ENCODE assay signal across 12 cellular contexts in the genomic region with DNA sequence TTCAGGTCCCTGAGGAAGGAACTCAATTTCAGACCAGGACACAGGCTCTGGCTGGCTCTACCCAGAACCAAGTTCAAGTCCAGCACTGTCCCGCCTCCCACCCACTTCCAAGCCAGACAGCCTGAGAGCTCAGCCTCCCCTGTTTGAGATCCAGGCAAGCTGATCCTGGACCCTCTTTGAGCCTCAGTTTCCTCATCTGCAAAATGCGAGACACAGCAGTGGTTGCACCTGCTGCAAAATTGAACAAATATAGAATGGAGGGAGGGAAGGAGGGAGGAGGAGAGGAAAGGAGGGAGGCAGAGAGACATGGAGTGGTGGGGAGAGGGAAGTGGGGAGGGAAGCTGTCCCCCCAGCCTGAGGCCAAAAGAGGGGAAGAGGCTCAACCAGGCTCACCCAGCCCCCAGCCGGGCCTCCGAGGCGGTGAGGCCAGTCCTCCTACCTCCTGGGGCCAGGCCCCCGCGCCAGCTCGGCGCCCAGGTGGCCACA. TPM values are rescaled to one million over a fixed set of nuclear protein-coding genes. Genes with fewer than 3 reads are reported as not detected.
DNase-seq lines count a peak whose midpoint lies in the region; ATAC-seq and TF ChIP-seq lines count a peak whose summit lies in the region.
"Had no signal": no experiment of that assay in that cellular context is flagged by ENCODE, and none has a peak within 500 bp of the region (broad histone marks: within the 10 kb centered on the region; RNA-seq: fewer than 3 reads in every experiment).

No MANE protein-coding gene starts in this region.

- H3K4me2 ChIP-seq in H9 (ENCODE audit: insufficient read depth, insufficient read length, low read length) = peak overlapping the region; percentile 32

- WGBS in H9 (ENCODE audit: extremely low coverage, insufficient read length, low lambda C conversion rate) = no CpG with 5 or more reads among the region's 9 CpGs

- H3K9me3 Mint-ChIP-seq in H9 = no peaks in the 10 kb centered on the region
- no peaks in the 10 kb centered on the region for H3K9me3 Mint-ChIP-seq in central memory CD8-positive, alpha-beta T cell
- no peaks in the 10 kb centered on the region for H3K9me3 Mint-ChIP-seq in naive thymus-derived CD8-positive, alpha-beta T cell

- H2BK12ac ChIP-seq in H9 (ENCODE audit: insufficient read length, low read depth, low read length) = no peak overlapping the region

- no peak overlapping the region for H3K27ac Mint-ChIP-seq in H9
- H3K27ac Mint-ChIP-seq in central memory CD8-positive, alpha-beta T cell (ENCODE audit: low read depth) = no peak overlapping the region
- peak overlapping the region in 1 of 10 donors; percentile 32 for H3K27ac Mint-ChIP-seq in naive thymus-derived CD8-positive, alpha-beta T cell

- CTCF ChIA-PET in A673 (lab: Charles Lee) = interaction anchor here (1.0 kb wide), 1 partner anchor 1005 kb away, joined by 3 read pairs; no protein-coding TSS in a partner anchor

- H2BK120ac ChIP-seq in H9 (ENCODE audit: low read depth, low read length, poor library complexity, severe bottlenecking) = no peak overlapping the region

- H3K4me1 ChIP-seq in A673 (ENCODE audit: insufficient read depth, low read length, poor library complexity, severe bottlenecking) = peaks cover 5% of the 10 kb centered on the region
- H3K4me1 ChIP-seq in H9 (ENCODE audit: insufficient read depth, low read length) = no peaks in the 10 kb centered on the region

- H3K79me2 ChIP-seq in H9 (ENCODE audit: insufficient read depth, low read length) = no peaks in the 10 kb centered on the region

- H2AFZ ChIP-seq in H9 (ENCODE audit: low read length) = no peak overlapping the region

- no peaks in the 10 kb centered on the region for H3K36me3 Mint-ChIP-seq in H9 (ENCODE audit: insufficient read depth in 1 of 3, low read depth in 3 of 3)
- H3K36me3 Mint-ChIP-seq in central memory CD8-positive, alpha-beta T cell (ENCODE audit: insufficient read depth) = peaks cover 3% of the 10 kb centered on the region
- no peaks in the 10 kb centered on the region for H3K36me3 Mint-ChIP-seq in naive thymus-derived CD8-positive, alpha-beta T cell

- no peak overlapping the region for H4K5ac ChIP-seq in H9 (ENCODE audit: insufficient read length, low read depth, low read length)

- no peak overlapping the region for H3K4ac ChIP-seq in H9 (ENCODE audit: low read depth, low read length)

- H4K91ac ChIP-seq in H9 (ENCODE audit: insufficient read length, low read depth, low read length) = no peak overlapping the region

- H3K56ac ChIP-seq in H9 (ENCODE audit: insufficient read length, low read depth, low read length) = no peak overlapping the region

- H3K14ac ChIP-seq in H9 (ENCODE audit: insufficient read depth, low read length) = no peak overlapping the region

- H3K9ac ChIP-seq in H9 (ENCODE audit: extremely low read depth, insufficient read length, low read length) = no peak overlapping the region

- TF ChIP-seq CTCF in A673 (conservative IDR thresholded peaks at IDR 0.05; ENCODE audit: low read depth, low read length) = no peak
- no peak for TF ChIP-seq CTCF in H9 (conservative IDR thresholded peaks at IDR 0.05)

- no peaks in the 10 kb centered on the region for H3K79me1 ChIP-seq in H9 (ENCODE audit: insufficient read depth, low read depth, low read length, poor library complexity, severe bottlenecking)

- H3K9me3 ChIP-seq in A673 (ENCODE audit: low read depth, low read length, poor library complexity, severe bottlenecking) = no peaks in the 10 kb centered on the region
- H3K9me3 ChIP-seq in H9 (ENCODE audit: control insufficient read depth, low read depth, low read length) = no peaks in the 10 kb centered on the region

- no peak overlapping the region for H3K27ac ChIP-seq in A673 (ENCODE audit: low read depth, low read length, poor library complexity, severe bottlenecking)
- no peak overlapping the region for H3K27ac ChIP-seq in H9 (ENCODE audit: insufficient read length, low read depth, low read length)
- H3K27ac ChIP-seq: WERI-Rb-1 had no signal

- no peak overlapping the region for H3T11ph ChIP-seq in H9 (ENCODE audit: low read length)

- BruUV-seq in A673 (replicated peaks; lab: Mats Ljungman, UMichigan) = no TSS peak

- peaks cover 2 to 5% of the 10 kb centered on the region in 2 experiments; a peak in 1 of 4 replicates for H3K4me1 Mint-ChIP-seq in H9
- H3K4me1 Mint-ChIP-seq in central memory CD8-positive, alpha-beta T cell = no peaks in the 10 kb centered on the region
- H3K4me1 Mint-ChIP-seq in naive thymus-derived CD8-positive, alpha-beta T cell = peaks cover 0 to 18% (median 8%) of the 10 kb centered on the region in 4 donors

- peaks cover 30% of the 10 kb centered on the region for H3K27me3 Mint-ChIP-seq in H9 (ENCODE audit: low read depth)
- H3K27me3 Mint-ChIP-seq in central memory CD8-positive, alpha-beta T cell = peaks cover 10% of the 10 kb centered on the region
- peaks cover 4 to 19% (median 8%) of the 10 kb centered on the region in 5 donors for H3K27me3 Mint-ChIP-seq in naive thymus-derived CD8-positive, alpha-beta T cell

- no peak overlapping the region for H2BK5ac ChIP-seq in H9 (ENCODE audit: insufficient read length, low read length)

- no peak overlapping the region for H3K23ac ChIP-seq in H9 (ENCODE audit: insufficient read length, low read depth, low read length)

- H2AK5ac ChIP-seq in H9 (ENCODE audit: insufficient read length, low read length) = no peak overlapping the region

- ATAC-seq in central memory CD8-positive, alpha-beta T cell (replicated peaks; ENCODE audit: extremely low read depth, poor library complexity, severe bottlenecking) = no peak
- ATAC-seq in naive thymus-derived CD8-positive, alpha-beta T cell = no peak
- ATAC-seq in GM19351 (IDR thresholded peaks at IDR 0.05; ENCODE audit: unreplicated experiment) = no peak
- ATAC-seq in HG03378 (IDR thresholded peaks at IDR 0.05; ENCODE audit: unreplicated experiment) = no peak

- peaks cover 18% of the 10 kb centered on the region for H3K27me3 ChIP-seq in A673 (replicated peaks; ENCODE audit: insufficient read depth, low read depth, low read length, poor library complexity)
- H3K27me3 ChIP-seq in H9 (ENCODE audit: insufficient read depth, low read length) = peaks cover 3% of the 10 kb centered on the region; the same call in 1 of the 2 replicates

- H3K18ac ChIP-seq in H9 (ENCODE audit: insufficient read length, low read depth, low read length) = no peak overlapping the region

- intact Hi-C loops in A673 (cut with micrococcal nuclease; ENCODE audit: unreplicated experiment) = no loop called here

- H3K23me2 ChIP-seq in H9 (ENCODE audit: insufficient read length, low read depth, low read length, poor library complexity, severe bottlenecking) = no peaks in the 10 kb centered on the region

- no peak overlapping the region for H4K8ac ChIP-seq in H9 (replicated peaks; ENCODE audit: insufficient read length, low read depth, low read length)

- no peak overlapping the region for H2BK20ac ChIP-seq in H9 (ENCODE audit: low read depth, low read length, poor library complexity, severe bottlenecking)

- H2BK15ac ChIP-seq in H9 (ENCODE audit: low read depth, low read length) = no peak overlapping the region

- no peaks in the 10 kb centered on the region for H4K20me1 ChIP-seq in H9 (ENCODE audit: control insufficient read depth, insufficient read depth, insufficient read length)

- H3K4me3 ChIP-seq in A673 (ENCODE audit: low read depth, low read length, poor library complexity, severe bottlenecking) = peak overlapping the region; percentile 50

- H3K36me3 ChIP-seq in A673 (ENCODE audit: insufficient read depth, low read length, poor library complexity, severe bottlenecking) = no peaks in the 10 kb centered on the region
- H3K36me3 ChIP-seq: MG63, WERI-Rb-1 had no signal

- POLR2A ChIA-PET in A673 (lab: Charles Lee; ENCODE audit: low non-redundant PET) = no interaction called here
- POLR2A ChIA-PET in naive thymus-derived CD8-positive, alpha-beta T cell (lab: Charles Lee) = no interaction called here

- no peak for DNase-seq in A673 (ENCODE audit: low spot score)
- DNase-seq in H9 = no peak
- DNase-seq in central memory CD8-positive, alpha-beta T cell (ENCODE audit: low spot score in 2 of 2) = no peak
- DNase-seq in naive thymus-derived CD8-positive, alpha-beta T cell = no peak
- no peak for DNase-seq in NCI-H1417 (lab: John Stamatoyannopoulos, UW)
- no peak for DNase-seq in DMS53 treated with DMSO at 0.1 percent for 48 hours (lab: John Stamatoyannopoulos, UW; ENCODE audit: unreplicated experiment)
- DNase-seq: stimulated activated naive CD4-positive, alpha-beta T cell treated with Interleukin-2 at 50 U/mL for 16 hours; WERI-Rb-1 had no signal

- H3K4me3 Mint-ChIP-seq in H9 = peak overlapping the region; percentile 54 to 79
- H3K4me3 Mint-ChIP-seq in central memory CD8-positive, alpha-beta T cell = peak overlapping the region; percentile 22
- H3K4me3 Mint-ChIP-seq in naive thymus-derived CD8-positive, alpha-beta T cell = peak overlapping the region in 9 of 10 donors; percentile 40 to 70 (median 56)

RNA-seq across cellular contexts. Expression of a gene that starts 0.7 kb away (rescaled TPM):
- total RNA-seq in A673 (2021) = 0.31 TPM in 1 of 2 replicates, not detected in the other
- total RNA-seq in H9 (2021) = 1.4 TPM in 2 replicates
- total RNA-seq in naive thymus-derived CD8-positive, alpha-beta T cell = not detected
- under 1 TPM in 1 of 3 donors, not detected in 2; 0.13 TPM for polyA plus RNA-seq in naive thymus-derived CD8-positive, alpha-beta T cell

RNA-seq across cellular contexts. Expression of a gene that starts 13.0 kb away (rescaled TPM):
- total RNA-seq in A673 (2021) = not detected in 2 replicates
- total RNA-seq in H9 (2021) = not detected in 2 replicates
- total RNA-seq in naive thymus-derived CD8-positive, alpha-beta T cell = not detected
- not detected for polyA plus RNA-seq in naive thymus-derived CD8-positive, alpha-beta T cell
- total RNA-seq: skeletal muscle tissue had no signal

RNA-seq across cellular contexts. Expression of a gene that starts 22.6 kb away (rescaled TPM):
- total RNA-seq in A673 (2021) = 3.0 and 6.9 TPM in 2 replicates
- 6.3 and 6.4 TPM in 2 replicates for total RNA-seq in H9 (2021)
- 10 to 100 TPM in 1 of 2 experiments, 1 to 10 TPM in 1; 9.4 to 10.9 TPM for total RNA-seq in naive thymus-derived CD8-positive, alpha-beta T cell
- polyA plus RNA-seq in naive thymus-derived CD8-positive, alpha-beta T cell = 10 to 100 TPM; 12.5 to 14.6 (median 13.8) TPM

RNA-seq across cellular contexts. Expression of a gene that starts 27.9 kb away (rescaled TPM):
- 39.5 and 56.9 TPM in 2 replicates for total RNA-seq in A673 (2021)
- 49.7 and 50.4 TPM in 2 replicates for total RNA-seq in H9 (2021)
- 10 to 100 TPM; 28.1 to 30.0 TPM for total RNA-seq in naive thymus-derived CD8-positive, alpha-beta T cell
- polyA plus RNA-seq in naive thymus-derived CD8-positive, alpha-beta T cell = 10 to 100 TPM; 24.3 to 34.6 (median 31.0) TPM

RNA-seq across cellular contexts. Expression of a gene that starts 42.3 kb away (rescaled TPM):
- total RNA-seq in A673 (2021) (1.3 and 3.6 TPM in 2 replicates), H9 (2021) (60.7 and 63.3 TPM in 2 replicates)
- total RNA-seq in naive thymus-derived CD8-positive, alpha-beta T cell = 10 to 100 TPM; 41.8 to 45.0 TPM
- polyA plus RNA-seq in naive thymus-derived CD8-positive, alpha-beta T cell = 100 to 1,000 TPM; 132 to 178 (median 144) TPM
